Comparison of ENCODE assay signal across 34 cellular contexts in the genomic region with DNA sequence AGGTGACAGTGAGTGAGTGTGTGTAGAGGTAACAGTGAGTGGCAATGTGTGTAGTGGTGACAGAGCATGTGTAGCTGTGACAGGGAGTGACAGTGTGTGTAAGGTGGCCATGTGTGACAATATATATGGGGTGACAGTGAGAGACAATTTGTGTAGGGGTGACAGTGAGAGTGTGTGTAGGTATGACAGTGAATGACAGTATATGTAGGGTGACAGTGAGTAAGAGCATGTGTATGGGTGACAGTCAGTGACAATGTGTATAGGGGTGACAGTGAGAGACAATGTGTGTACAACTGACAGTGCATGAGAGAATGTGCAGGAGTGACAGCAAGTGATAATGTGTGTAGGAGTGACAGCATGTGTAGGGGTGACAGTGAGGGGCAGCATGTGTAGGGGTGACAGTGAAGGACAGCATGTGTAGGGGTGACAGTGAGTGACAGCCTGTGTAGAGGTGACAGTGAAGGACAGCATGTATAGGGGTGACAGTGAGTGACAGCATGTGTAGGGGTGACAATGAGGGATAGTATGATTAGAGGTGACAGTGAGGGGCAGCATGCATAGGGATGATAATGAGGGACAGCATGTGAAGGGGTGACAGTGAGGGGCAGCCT. TPM values are rescaled to one million over a fixed set of nuclear protein-coding genes. Genes with fewer than 3 reads are reported as not detected.
"Had no signal": no experiment of that assay in that cellular context is flagged by ENCODE, and none has a peak within 500 bp of the region (broad histone marks: within the 10 kb centered on the region; RNA-seq: fewer than 3 reads in every experiment).

No MANE protein-coding gene starts in this region.

- ATAC-seq: activated CD8-positive, alpha-beta memory T cell treated with anti-CD3 and anti-CD28 coated beads, Interleukin-2, amount 10 ng/mL, durations not matched to agents 7 days and 5 days; activated CD8-positive, alpha-beta T cell treated with anti-CD3 and anti-CD28 coated beads, Interleukin-2, amount 10 ng/mL, durations not matched to agents 7 days and 5 days; activated naive CD4-positive, alpha-beta T cell treated with anti-CD3 and anti-CD28 coated beads, Interleukin-2, amount 50 U/mL, for 72 hours; activated naive CD8-positive, alpha-beta T cell treated with anti-CD3 and anti-CD28 coated beads, Interleukin-2, amount 50 U/mL, for 24 hours; Panc1; Right ventricle myocardium inferior had no signal

- H3K27me3 Mint-ChIP-seq: activated CD8-positive, alpha-beta memory T cell treated with anti-CD3 and anti-CD28 coated beads, Interleukin-2, amount 10 ng/mL, durations not matched to agents 7 days and 5 days had no signal

- H3K4me2 ChIP-seq: SK-N-SH had no signal

- H3K4me1 Mint-ChIP-seq: brain; central memory CD8-positive, alpha-beta T cell had no signal

- H3K27me3 ChIP-seq: MG63, SJCRH30 had no signal

- H3K36me3 Mint-ChIP-seq: activated CD8-positive, alpha-beta memory T cell treated with anti-CD3 and anti-CD28 coated beads, Interleukin-2, amount 10 ng/mL, durations not matched to agents 7 days and 5 days; brain had no signal

- H3K4me3 ChIP-seq: ascending aorta, MG63, SJCRH30 had no signal

- H3K36me3 ChIP-seq: ascending aorta, MG63, SJCRH30, WERI-Rb-1 had no signal

- H3K9me3 Mint-ChIP-seq: activated T-cell treated with anti-CD3 and anti-CD28 coated beads, Interleukin-2, amount 50 U/mL, for 24 hours; central memory CD8-positive, alpha-beta T cell had no signal

- H3K9me3 ChIP-seq: ascending aorta, MG63, SJCRH30, SK-N-SH had no signal

- DNase-seq: activated CD4-positive, alpha-beta T cell treated with anti-CD3 and anti-CD28 coated beads for 48 hours; activated CD4-positive, alpha-beta T cell treated with anti-CD3 and anti-CD28 coated beads, Interleukin-2, amount 50 U/mL, for 4 hours; activated CD8-positive, alpha-beta memory T cell treated with anti-CD3 and anti-CD28 coated beads, Interleukin-2, amount 10 ng/mL, durations not matched to agents 7 days and 5 days; activated CD8-positive, alpha-beta T cell treated with anti-CD3 and anti-CD28 coated beads, Interleukin-2, amount 10 ng/mL, durations not matched to agents 7 days and 5 days; activated effector memory CD4-positive, alpha-beta T cell treated with anti-CD3 and anti-CD28 coated beads, Interleukin-2, amount 50 U/mL, for 16 hours; activated naive CD4-positive, alpha-beta T cell treated with Interleukin-2 at 50 U/mL for 16 hours; activated naive CD8-positive, alpha-beta T cell treated with anti-CD3 and anti-CD28 coated beads, Interleukin-2, amount 50 U/mL, for 24 hours; activated T-cell treated with anti-CD3 and anti-CD28 coated beads, Interleukin-2, amount 50 U/mL, for 24 hours; amniotic stem cell; MG63; MV-4-11; NCI-H1092 treated with DMSO at 0.1 percent for 48 hours; NCI-H1417 treated with DMSO at 0.1 percent for 48 hours; NCI-H1694; NCI-H2029; NCI-H2107; NCI-H2171 treated with DMSO at 0.1 percent for 48 hours; NCI-H226; NCI-H526 treated with DMSO at 0.1 percent for 48 hours; NCI-H82; OCI-M1; RPMI8226; SJCRH30; SK-N-SH; T-helper 1 cell; WERI-Rb-1 had no signal

- H3K4me3 Mint-ChIP-seq: activated CD8-positive, alpha-beta memory T cell treated with anti-CD3 and anti-CD28 coated beads, Interleukin-2, amount 10 ng/mL, durations not matched to agents 7 days and 5 days; activated CD8-positive, alpha-beta T cell treated with anti-CD3 and anti-CD28 coated beads, Interleukin-2, amount 10 ng/mL, durations not matched to agents 7 days and 5 days; activated naive CD8-positive, alpha-beta T cell treated with anti-CD3 and anti-CD28 coated beads, Interleukin-2, amount 50 U/mL, for 24 hours; activated T-cell treated with anti-CD3 and anti-CD28 coated beads, Interleukin-2, amount 50 U/mL, for 24 hours; brain; central memory CD8-positive, alpha-beta T cell had no signal

- H3K4me1 ChIP-seq: ascending aorta, SJCRH30 had no signal

- H3K9ac ChIP-seq: SK-N-SH had no signal

- H3K27ac ChIP-seq: ascending aorta, SJCRH30, WERI-Rb-1 had no signal

- H3K27ac Mint-ChIP-seq: activated CD8-positive, alpha-beta memory T cell treated with anti-CD3 and anti-CD28 coated beads, Interleukin-2, amount 10 ng/mL, durations not matched to agents 7 days and 5 days; activated CD8-positive, alpha-beta T cell treated with anti-CD3 and anti-CD28 coated beads, Interleukin-2, amount 10 ng/mL, durations not matched to agents 7 days and 5 days; activated naive CD4-positive, alpha-beta T cell treated with anti-CD3 and anti-CD28 coated beads, Interleukin-2, amount 50 U/mL, for 72 hours; activated naive CD8-positive, alpha-beta T cell treated with anti-CD3 and anti-CD28 coated beads, Interleukin-2, amount 50 U/mL, for 24 hours; activated T-cell treated with anti-CD3 and anti-CD28 coated beads, Interleukin-2, amount 50 U/mL, for 24 hours; brain had no signal

RNA-seq across cellular contexts. Expression of gene GAPT, which starts 10.1 kb away (rescaled TPM):
- total RNA-seq: activated CD8-positive, alpha-beta memory T cell treated with anti-CD3 and anti-CD28 coated beads, Interleukin-2, amount 10 ng/mL, durations not matched to agents 7 days and 5 days; activated CD8-positive, alpha-beta T cell treated with anti-CD3 and anti-CD28 coated beads, Interleukin-2, amount 10 ng/mL, durations not matched to agents 7 days and 5 days; activated naive CD4-positive, alpha-beta T cell treated with anti-CD3 and anti-CD28 coated beads, Interleukin-2, amount 50 U/mL, for 72 hours; ascending aorta; NCI-H460; SJCRH30; T-helper 2 cell treated with Interferon-gamma antibody and Interleukin-4, amounts not matched to agents 100 ng/mL and 5 ng/mL, for 36 hours had no signal
- polyA plus RNA-seq: SK-N-SH had no signal
